In the genomic region with DNA sequence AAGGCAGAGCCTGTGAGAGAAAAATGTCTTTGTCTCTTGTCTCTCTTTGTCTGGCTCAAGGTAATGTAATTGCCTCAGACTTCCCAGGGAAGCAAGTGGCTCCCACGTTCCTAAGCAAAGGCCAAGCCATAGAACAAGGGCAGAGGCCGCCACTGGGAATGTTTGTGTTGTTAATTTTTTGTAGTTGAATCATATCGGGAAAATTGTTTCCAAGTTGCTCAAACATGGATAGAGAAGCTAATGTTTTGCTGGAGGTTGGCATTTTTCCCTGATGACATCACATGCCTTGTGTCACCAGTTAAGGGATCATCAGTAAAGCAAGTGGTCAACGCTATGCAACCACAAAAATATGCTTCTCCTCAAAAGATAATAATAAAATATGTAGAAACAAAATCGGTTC, we compare ENCODE assay signal across 9 cellular contexts.
A peak's percentile ranks its signal among the peaks of the same experiment; 100 is the strongest.
DNase-seq lines count a peak whose midpoint lies in the region; ATAC-seq and TF ChIP-seq lines count a peak whose summit lies in the region.
"Had no signal": no experiment of that assay in that cellular context is flagged by ENCODE, and none has a peak within 500 bp of the region (broad histone marks: within the 10 kb centered on the region; RNA-seq: fewer than 3 reads in every experiment).

No MANE protein-coding gene starts in this region.

- no peak for TF ChIP-seq CTCF in GM23338 (conservative IDR thresholded peaks at IDR 0.05; ENCODE audit: low read depth in 2 of 2)
- TF ChIP-seq CTCF in ascending aorta (IDR thresholded peaks at IDR 0.05) = no peak
- TF ChIP-seq CTCF in heart left ventricle (IDR thresholded peaks at IDR 0.05) = no peak

- DNase-seq in GM23338 (ENCODE audit: low spot score) = no peak
- DNase-seq in ascending aorta (ENCODE audit: low spot score in 2 of 2) = peak in 1 of 2 donors; percentile 87
- DNase-seq in heart left ventricle = peak in 4 of 5 donors; percentile 51 to 65 (median 58)
- peak; percentile 96 for DNase-seq in skeletal muscle cell (ENCODE audit: low read depth)
- no peak for DNase-seq in MV-4-11 (lab: John Stamatoyannopoulos, UW)
- DNase-seq in activated naive CD4-positive, alpha-beta T cell treated with Interleukin-2 at 50 U/mL for 16 hours = no peak
- DNase-seq: activated effector memory CD4-positive, alpha-beta T cell treated with anti-CD3 and anti-CD28 coated beads, Interleukin-2, amount 50 U/mL, for 16 hours had no signal

- H3K4me1 Mint-ChIP-seq in GM23338 = peaks cover 12% of the 10 kb centered on the region
- no peaks in the 10 kb centered on the region for H3K4me1 Mint-ChIP-seq in activated T-helper 17 cell treated with anti-CD3 and anti-CD28 coated beads, Interleukin-2, amount 50 U/mL, for 72 hours

- no peak; the same call in 2 of the 3 replicates for ATAC-seq in GM23338
- ATAC-seq in heart left ventricle = peak; percentile 33 to 87 (median 72)
- ATAC-seq in GM18502 (IDR thresholded peaks at IDR 0.05; ENCODE audit: poor library complexity, unreplicated experiment) = no peak
- no peak for ATAC-seq in activated T-helper 17 cell treated with anti-CD3 and anti-CD28 coated beads, Interleukin-2, amount 50 U/mL, for 72 hours (replicated peaks)

- no peak overlapping the region for H3K27ac Mint-ChIP-seq in GM23338
- no peak overlapping the region for H3K27ac Mint-ChIP-seq in activated T-helper 17 cell treated with anti-CD3 and anti-CD28 coated beads, Interleukin-2, amount 50 U/mL, for 72 hours

- no peaks in the 10 kb centered on the region for H3K36me3 Mint-ChIP-seq in GM23338 (ENCODE audit: low read depth)
- H3K36me3 Mint-ChIP-seq in activated T-helper 17 cell treated with anti-CD3 and anti-CD28 coated beads, Interleukin-2, amount 50 U/mL, for 72 hours (ENCODE audit: low read depth) = no peaks in the 10 kb centered on the region

- intact Hi-C loops in ascending aorta (cut with DNase I) (loop anchor here (2.0 to 10.0 kb wide), 5 partner anchors 29 to 549 kb away; partner anchors contain the start of gene THBD), heart left ventricle (cut with DNase I) (no loop called here)

- no peak overlapping the region for H3K4me3 Mint-ChIP-seq in GM23338
- no peak overlapping the region for H3K4me3 Mint-ChIP-seq in activated T-helper 17 cell treated with anti-CD3 and anti-CD28 coated beads, Interleukin-2, amount 50 U/mL, for 72 hours

- H3K9me3 ChIP-seq in ascending aorta (no peaks in the 10 kb centered on the region), heart left ventricle (no peaks in the 10 kb centered on the region)

- H3K36me3 ChIP-seq in GM23338 (ENCODE audit: insufficient read depth) (no peaks in the 10 kb centered on the region), ascending aorta (no peaks in the 10 kb centered on the region), heart left ventricle (no peaks in the 10 kb centered on the region)

- no peak overlapping the region for H3K4me2 ChIP-seq in GM23338

- 0 out of 2 replicates have a peak overlapping the region, but pooled peaks have one; percentile 19 for H2AFZ ChIP-seq in GM23338

- peaks cover 2% of the 10 kb centered on the region for H3K27me3 Mint-ChIP-seq in GM23338 (ENCODE audit: insufficient read depth, low read depth, poor library complexity)
- peaks cover 3% of the 10 kb centered on the region for H3K27me3 Mint-ChIP-seq in activated T-helper 17 cell treated with anti-CD3 and anti-CD28 coated beads, Interleukin-2, amount 50 U/mL, for 72 hours

- H4K20me1 ChIP-seq in GM23338 (replicated peaks; ENCODE audit: insufficient read depth) = no peaks in the 10 kb centered on the region

- no peak for TF ChIP-seq POLR2A in heart left ventricle (IDR thresholded peaks at IDR 0.05)

- H3K79me2 ChIP-seq in GM23338 (replicated peaks; ENCODE audit: insufficient read depth) = no peaks in the 10 kb centered on the region

- H3K27me3 ChIP-seq in GM23338 (ENCODE audit: insufficient read depth) = no peaks in the 10 kb centered on the region
- H3K27me3 ChIP-seq in ascending aorta = no peaks in the 10 kb centered on the region
- peaks cover 0 to 4% (median 0%) of the 10 kb centered on the region in 9 donors for H3K27me3 ChIP-seq in heart left ventricle

- H3F3A ChIP-seq in GM23338 (replicated peaks; ENCODE audit: low read depth) = no peaks in the 10 kb centered on the region

- H3K9me3 Mint-ChIP-seq in GM23338 = no peaks in the 10 kb centered on the region
- H3K9me3 Mint-ChIP-seq in activated T-helper 17 cell treated with anti-CD3 and anti-CD28 coated beads, Interleukin-2, amount 50 U/mL, for 72 hours = no peaks in the 10 kb centered on the region

- H3K27ac ChIP-seq in GM23338 (ENCODE audit: low read depth) (no peak overlapping the region), ascending aorta (peak overlapping the region; percentile 52 to 78), heart left ventricle (peak overlapping the region; percentile 39 to 82 (median 54))

- H3K9me2 ChIP-seq in GM23338 (ENCODE audit: insufficient read depth) = peaks cover 9% of the 10 kb centered on the region; the same call in 1 of the 2 replicates

- WGBS in heart left ventricle, 4 donors = 49 to 64% (median 50%) methylated on average over 5 of the region's 5 CpGs

- H3K4me3 ChIP-seq in GM23338 = no peak overlapping the region
- no peak overlapping the region for H3K4me3 ChIP-seq in ascending aorta
- no peak overlapping the region for H3K4me3 ChIP-seq in heart left ventricle
- H3K4me3 ChIP-seq in skeletal muscle cell (ENCODE audit: low read depth, low read length) = no peak overlapping the region

- 0 out of 2 replicates have a peak, but pooled peaks cover 7% of the 10 kb centered on the region for H3K4me1 ChIP-seq in GM23338 (ENCODE audit: insufficient read depth)
- H3K4me1 ChIP-seq in ascending aorta = peaks cover 4 to 27% of the 10 kb centered on the region in 2 donors
- peaks cover 0 to 58% (median 17%) of the 10 kb centered on the region in 12 donors for H3K4me1 ChIP-seq in heart left ventricle

TF ChIP-seq in GM23338, 12 proteins besides CTCF, POLR2A, EP300 and RAD21 (continues in another document):
- TF ChIP-seq ZNF114 (CRISPR knock-in tag; IDR thresholded peaks at IDR 0.05) = no peak
- no peak for TF ChIP-seq ZNF331 (CRISPR knock-in tag; IDR thresholded peaks at IDR 0.05; ENCODE audit: low read depth)
- no peak for TF ChIP-seq EZH2 (IDR thresholded peaks at IDR 0.05; ENCODE audit: low read depth, unreplicated experiment)
- TF ChIP-seq ZNF462 (CRISPR knock-in tag; IDR thresholded peaks at IDR 0.05) = no peak

Comparison
In these comparisons a context has a peak if more than half of its experiments do, and no peak if none do; other contexts are left out.
1. ATAC-seq: peak in heart left ventricle (4 of 4); none in GM23338 (single experiment), GM18502 (single experiment) and activated T-helper 17 cell treated with anti-CD3 and anti-CD28 coated beads, Interleukin-2, amount 50 U/mL, for 72 hours (single experiment).
2. DNase-seq: peak in heart left ventricle (4 of 5) and skeletal muscle cell (single experiment); none in GM23338 (single experiment), MV-4-11 (single experiment) and activated naive CD4-positive, alpha-beta T cell treated with Interleukin-2 at 50 U/mL for 16 hours (single experiment).